11 cellular contexts compared by ENCODE assay signal in genomic region chr19:33407140-33407551, GRCh38. TPM values are rescaled to one million over a fixed set of nuclear protein-coding genes. Genes with fewer than 3 reads are reported as not detected.
DNase-seq lines count a peak whose midpoint lies in the region; ATAC-seq and TF ChIP-seq lines count a peak whose summit lies in the region.
"Had no signal": no experiment of that assay in that cellular context is flagged by ENCODE, and none has a peak within 500 bp of the region (broad histone marks: within the 10 kb centered on the region; RNA-seq: fewer than 3 reads in every experiment).

No MANE protein-coding gene starts in this region.

- H3K4me3 Mint-ChIP-seq in CD8-positive, alpha-beta T cell: no peak overlapping the region
- H3K4me3 Mint-ChIP-seq in dendritic cell treated with granulocyte-macrophage colony-stimulating factor and Interleukin-4, amounts not matched to agents 40 ng/mL and 50 ng/mL, for 4 days: no peak overlapping the region
- H3K4me3 Mint-ChIP-seq: activated naive CD4-positive, alpha-beta T cell treated with anti-CD3 and anti-CD28 coated beads for 36 hours had no signal

- H3K4ac ChIP-seq in IMR-90 (ENCODE audit: low read depth, low read length): no peak overlapping the region

- H3K27ac ChIP-seq in CD8-positive, alpha-beta T cell (ENCODE audit: low read depth, low read length): no peak overlapping the region
- H3K27ac ChIP-seq in IMR-90 (ENCODE audit: insufficient read depth, low read length): no peak overlapping the region
- no peak overlapping the region for H3K27ac ChIP-seq in neutrophil
- H3K27ac ChIP-seq: hepatocyte, transverse colon had no signal

- TF ChIP-seq CTCF in CD8-positive, alpha-beta T cell (IDR thresholded peaks at IDR 0.05): peak; percentile 37
- TF ChIP-seq CTCF in IMR-90 (conservative IDR thresholded peaks at IDR 0.05; ENCODE audit: low read depth, low read length) (no peak), neutrophil (IDR thresholded peaks at IDR 0.05) (peak; percentile 44)

- CTCF ChIA-PET in CD8-positive, alpha-beta T cell (lab: Charles Lee): interaction anchor here (0.8 to 7.6 kb wide), 23 partner anchors 10 to 364 kb away, joined by 3 to 100 read pairs (median 4); partner anchors contain the start of genes CEBPA and CEBPG
- CTCF ChIA-PET in IMR-90 (lab: Yijun Ruan, JAX): interaction anchor here (0.6 to 1.6 kb wide), 5 partner anchors 9 to 165 kb away, joined by 3 to 6 read pairs (median 3); no protein-coding TSS in a partner anchor

- no peak overlapping the region for H3K23ac ChIP-seq in IMR-90 (ENCODE audit: low read depth, low read length)

- H3K36me3 Mint-ChIP-seq in CD8-positive, alpha-beta T cell: peaks cover 6% of the 10 kb centered on the region
- peaks cover 50% of the 10 kb centered on the region for H3K36me3 Mint-ChIP-seq in dendritic cell treated with granulocyte-macrophage colony-stimulating factor and Interleukin-4, amounts not matched to agents 40 ng/mL and 50 ng/mL, for 4 days (ENCODE audit: low read depth)

- H2AK9ac ChIP-seq in IMR-90 (replicated peaks; ENCODE audit: low read depth, low read length, poor library complexity): no peak overlapping the region

- no peak overlapping the region for H3K56ac ChIP-seq in IMR-90 (ENCODE audit: extremely low read depth, insufficient read depth, low read length)

- no peak overlapping the region for H2BK120ac ChIP-seq in IMR-90 (ENCODE audit: low read depth, low read length)

- no peak for ATAC-seq in CD8-positive, alpha-beta T cell
- peak; percentile 7; the same call in 1 of the 2 replicates for ATAC-seq in IMR-90 (ENCODE audit: low read depth)

- H3K36me3 ChIP-seq in CD8-positive, alpha-beta T cell (ENCODE audit: insufficient read depth, low read length): peaks cover 4% of the 10 kb centered on the region
- no peaks in the 10 kb centered on the region for H3K36me3 ChIP-seq in IMR-90 (ENCODE audit: control insufficient read depth, insufficient read depth, low read length)
- no peaks in the 10 kb centered on the region for H3K36me3 ChIP-seq in neutrophil
- H3K36me3 ChIP-seq: transverse colon had no signal

- TF ChIP-seq POLR2A in IMR-90 (IDR thresholded peaks at IDR 0.05; ENCODE audit: low read depth, low read length): no peak

- WGBS in IMR-90 (ENCODE audit: extremely low coverage in 2 of 2, insufficient read length in 1 of 2), 2 experiments: no CpG with 5 or more reads among the region's 9 CpGs

- H2AK5ac ChIP-seq in IMR-90 (ENCODE audit: low read depth, low read length): no peak overlapping the region

- no peak overlapping the region for H3K14ac ChIP-seq in IMR-90 (replicated peaks; ENCODE audit: low read depth, low read length)

- H3K4me3 ChIP-seq in CD8-positive, alpha-beta T cell (ENCODE audit: low read depth, low read length): no peak overlapping the region
- H3K4me3 ChIP-seq in IMR-90 (ENCODE audit: insufficient read depth, low read depth, low read length): no peak overlapping the region
- no peak overlapping the region for H3K4me3 ChIP-seq in neutrophil (ENCODE audit: low read depth in 1 of 2, low read length in 1 of 2)
- H3K4me3 ChIP-seq: hepatocyte, transverse colon had no signal

- H3K9me3 Mint-ChIP-seq in CD8-positive, alpha-beta T cell: no peaks in the 10 kb centered on the region
- H3K9me3 Mint-ChIP-seq in dendritic cell treated with granulocyte-macrophage colony-stimulating factor and Interleukin-4, amounts not matched to agents 40 ng/mL and 50 ng/mL, for 4 days: no peaks in the 10 kb centered on the region
- H3K9me3 Mint-ChIP-seq: activated naive CD4-positive, alpha-beta T cell treated with anti-CD3 and anti-CD28 coated beads for 36 hours had no signal

- in situ Hi-C loops in IMR-90 (cut with MboI; ENCODE audit: low sequenced_read_pairs): loop anchor here (5.0 kb wide), 1 partner anchor 170 kb away; no protein-coding TSS in a partner anchor

- no peaks in the 10 kb centered on the region for H3K79me1 ChIP-seq in IMR-90 (ENCODE audit: low read depth in 1 of 2, low read length in 2 of 2)

- H3K18ac ChIP-seq in IMR-90 (ENCODE audit: low read depth, low read length): no peak overlapping the region

- H4K5ac ChIP-seq in IMR-90 (ENCODE audit: low read depth, low read length): no peak overlapping the region

- no peaks in the 10 kb centered on the region; the same call in 1 of the 2 replicates for H4K20me1 ChIP-seq in IMR-90 (ENCODE audit: insufficient read depth, low read length)

- dilution Hi-C loops in IMR-90 (cut with HindIII; ENCODE audit: low sequenced_read_pairs, unreplicated experiment): no loop called here

- no TSS peak for BruUV-seq in IMR-90 (replicated peaks; lab: Mats Ljungman, UMichigan)

- H4K91ac ChIP-seq in IMR-90 (ENCODE audit: insufficient read depth, low read depth, low read length): no peak overlapping the region

- no peak overlapping the region for H3K27ac Mint-ChIP-seq in CD8-positive, alpha-beta T cell
- peak overlapping the region; percentile 91 for H3K27ac Mint-ChIP-seq in dendritic cell treated with granulocyte-macrophage colony-stimulating factor and Interleukin-4, amounts not matched to agents 40 ng/mL and 50 ng/mL, for 4 days
- H3K27ac Mint-ChIP-seq: activated naive CD4-positive, alpha-beta T cell treated with anti-CD3 and anti-CD28 coated beads for 36 hours had no signal

- TF ChIP-seq RAD21 in IMR-90 (IDR thresholded peaks at IDR 0.05; ENCODE audit: low read length): no peak

- H3K27me3 ChIP-seq in CD8-positive, alpha-beta T cell (ENCODE audit: insufficient read depth, low read length): no peaks in the 10 kb centered on the region
- H3K27me3 ChIP-seq in IMR-90 (ENCODE audit: control insufficient read depth, insufficient read depth, low read length) (no peaks in the 10 kb centered on the region), neutrophil (no peaks in the 10 kb centered on the region)
- H3K27me3 ChIP-seq: hepatocyte, transverse colon had no signal

- intact Hi-C loops in CD8-positive, alpha-beta T cell (cut with DNase I, micrococcal nuclease): loop anchor here (1.0 to 2.0 kb wide), 7 partner anchors 166 to 430 kb away; no protein-coding TSS in a partner anchor
- intact Hi-C loops in IMR-90 (cut with micrococcal nuclease): loop anchor here (1.0 kb wide), 1 partner anchor 172 kb away; no protein-coding TSS in a partner anchor
- intact Hi-C loops in dendritic cell treated with granulocyte-macrophage colony-stimulating factor and Interleukin-4, amounts not matched to agents 40 ng/mL and 50 ng/mL, for 4 days (cut with micrococcal nuclease): loop anchor here (1.0 to 5.0 kb wide), 2 partner anchors 105 to 281 kb away; partner anchors contain the start of gene CEBPA

- no peak overlapping the region for H2BK20ac ChIP-seq in IMR-90 (ENCODE audit: low read depth, low read length)

- POLR2A ChIA-PET in CD8-positive, alpha-beta T cell (lab: Charles Lee): no interaction called here
- POLR2A ChIA-PET in IMR-90 (lab: Charles Lee; ENCODE audit: unreplicated experiment): no interaction called here

- no peak overlapping the region for H3K9ac ChIP-seq in IMR-90 (ENCODE audit: low read depth, low read length)

- no peaks in the 10 kb centered on the region for H3K27me3 Mint-ChIP-seq in CD8-positive, alpha-beta T cell (ENCODE audit: low read depth)
- no peaks in the 10 kb centered on the region for H3K27me3 Mint-ChIP-seq in dendritic cell treated with granulocyte-macrophage colony-stimulating factor and Interleukin-4, amounts not matched to agents 40 ng/mL and 50 ng/mL, for 4 days

- H4K8ac ChIP-seq in IMR-90 (ENCODE audit: low read depth in 2 of 2, low read length in 2 of 2): no peak overlapping the region

- peak overlapping the region; percentile 50 for H2AFZ ChIP-seq in IMR-90 (replicated peaks; ENCODE audit: low read length, poor library complexity)
- H2AFZ ChIP-seq: hepatocyte had no signal

- no peaks in the 10 kb centered on the region for H3K9me3 ChIP-seq in CD8-positive, alpha-beta T cell (ENCODE audit: low read length)
- H3K9me3 ChIP-seq in IMR-90 (ENCODE audit: control insufficient read depth, insufficient read depth, low read length) (no peaks in the 10 kb centered on the region), neutrophil (no peaks in the 10 kb centered on the region)
- H3K9me3 ChIP-seq: transverse colon had no signal

- H3K4me1 Mint-ChIP-seq in CD8-positive, alpha-beta T cell (ENCODE audit: low read depth): no peaks in the 10 kb centered on the region
- H3K4me1 Mint-ChIP-seq in dendritic cell treated with granulocyte-macrophage colony-stimulating factor and Interleukin-4, amounts not matched to agents 40 ng/mL and 50 ng/mL, for 4 days (ENCODE audit: low read depth): peaks cover 62% of the 10 kb centered on the region

- no peak overlapping the region for H2BK5ac ChIP-seq in IMR-90 (ENCODE audit: low read depth, low read length, poor library complexity, severe bottlenecking)

- no peak overlapping the region for H3K4me2 ChIP-seq in IMR-90 (ENCODE audit: low read depth, low read length)
- H3K4me2 ChIP-seq: hepatocyte had no signal

- DNase-seq in CD8-positive, alpha-beta T cell: no peak
- DNase-seq in IMR-90 (no peak), AG20443 (ENCODE audit: low spot score) (no peak), DMS 273 (lab: John Stamatoyannopoulos, UW; ENCODE audit: unreplicated experiment) (no peak)
- DNase-seq in effector CD4-positive, alpha-beta T cell: no peak
- DNase-seq: SIG-M5 had no signal

- H2BK15ac ChIP-seq in IMR-90 (ENCODE audit: low read depth, low read length): no peak overlapping the region

- H3K4me1 ChIP-seq in CD8-positive, alpha-beta T cell (ENCODE audit: insufficient read depth, low read length): no peaks in the 10 kb centered on the region
- H3K4me1 ChIP-seq in IMR-90 (ENCODE audit: control insufficient read depth, insufficient read depth, low read length): no peaks in the 10 kb centered on the region
- no peaks in the 10 kb centered on the region for H3K4me1 ChIP-seq in neutrophil (ENCODE audit: control insufficient read depth in 1 of 2, insufficient read depth in 1 of 2, low read depth in 1 of 2, low read length in 1 of 2)

- no peaks in the 10 kb centered on the region for H3K9me1 ChIP-seq in IMR-90 (ENCODE audit: insufficient read depth, low read length)

TF ChIP-seq in IMR-90, 13 proteins besides CTCF, POLR2A, EP300 and RAD21 (continues in another document):
- TF ChIP-seq MAZ (IDR thresholded peaks at IDR 0.05; ENCODE audit: borderline replicate concordance, low read depth, low read length): no peak
- TF ChIP-seq MXI1 (IDR thresholded peaks at IDR 0.05; ENCODE audit: borderline replicate concordance, low read depth, low read length): no peak
- no peak for TF ChIP-seq FOS (IDR thresholded peaks at IDR 0.05; ENCODE audit: low read depth, low read length)
- TF ChIP-seq BHLHE40 (IDR thresholded peaks at IDR 0.05; ENCODE audit: low read depth, low read length): no peak
- no peak for TF ChIP-seq MAFK (IDR thresholded peaks at IDR 0.05; ENCODE audit: low read depth, low read length)
- no peak for TF ChIP-seq SMC3 (IDR thresholded peaks at IDR 0.05; ENCODE audit: low read depth, low read length)
- TF ChIP-seq RCOR1 (IDR thresholded peaks at IDR 0.05; ENCODE audit: insufficient replicate concordance, low read length): no peak
- TF ChIP-seq RFX5 (IDR thresholded peaks at IDR 0.05; ENCODE audit: low read depth, low read length): no peak

RNA-seq across cellular contexts. Expression of gene CEBPG, which starts 33.6 kb away (rescaled TPM):
- total RNA-seq in CD8-positive, alpha-beta T cell: 10 to 100 TPM; 14.4 to 17.2 TPM
- total RNA-seq in IMR-90 (2012; rRNA removed): 14.3 and 21.1 TPM in 2 replicates
- 7.9 and 9.2 TPM in 2 replicates for polyA plus RNA-seq in IMR-90 (2012; rRNA removed)
- 2.9 and 4.9 TPM in 2 replicates for polyA plus RNA-seq in IMR-90 (2012; cell fraction: cytosol; rRNA removed)
- 2.6 and 13.3 TPM in 2 replicates for polyA plus RNA-seq in IMR-90 (2012; cell fraction: nucleus; rRNA removed; ENCODE audit: low replicate concordance)
